Comparison of ENCODE assay signal across 1 cellular context in genomic region chr7:101166603-101166908, GRCh38.
TF ChIP-seq lines count a peak whose summit lies in the region.

No MANE protein-coding gene starts in this region.

TF ChIP-seq in A549, 52 proteins besides CTCF, POLR2A, EP300 and RAD21:
- TF ChIP-seq JUNB (IDR thresholded peaks at IDR 0.05) (no peak), KDM1A (IDR thresholded peaks at IDR 0.05; ENCODE audit: low read depth) (no peak), MYC (IDR thresholded peaks at IDR 0.05; ENCODE audit: borderline replicate concordance, low read length) (no peak), POLR2AphosphoS2 (conservative IDR thresholded peaks at IDR 0.05; ENCODE audit: low read length) (no peak), NR3C1 (IDR thresholded peaks at IDR 0.05) (no peak), KDM5A (IDR thresholded peaks at IDR 0.05) (no peak), ATOH8 (CRISPR knock-in tag; IDR thresholded peaks at IDR 0.05; ENCODE audit: low read depth) (no peak), EHF (CRISPR knock-in tag; IDR thresholded peaks at IDR 0.05) (no peak), FOSB (CRISPR knock-in tag; IDR thresholded peaks at IDR 0.05) (no peak)
- TF ChIP-seq, protein P1, sequence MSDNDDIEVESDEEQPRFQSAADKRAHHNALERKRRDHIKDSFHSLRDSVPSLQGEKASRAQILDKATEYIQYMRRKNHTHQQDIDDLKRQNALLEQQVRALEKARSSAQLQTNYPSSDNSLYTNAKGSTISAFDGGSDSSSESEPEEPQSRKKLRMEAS (IDR thresholded peaks at IDR 0.05): no peak
